ENCODE assay signal across 8 cellular contexts in genomic region chr5:431001-431710, GRCh38. TPM values are rescaled to one million over a fixed set of nuclear protein-coding genes. Genes with fewer than 3 reads are reported as not detected.
DNase-seq lines count a peak whose midpoint lies in the region; ATAC-seq lines count a peak whose summit lies in the region.

No MANE protein-coding gene starts in this region.

- DNase-seq in SHP77 (lab: John Stamatoyannopoulos, UW) = peak; percentile 71 to 72
- no peak for DNase-seq in SHP77 treated with DMSO at 0.1 percent for 48 hours (lab: John Stamatoyannopoulos, UW)
- peak; percentile 22 for DNase-seq in NCI-H526 treated with DMSO at 0.1 percent for 48 hours (lab: John Stamatoyannopoulos, UW)
- peak; percentile 27 for DNase-seq in activated T-helper 1 cell treated with anti-CD3 and anti-CD28 coated beads, Interleukin-12 subunit alpha, Interleukin-12 subunit beta, Interleukin-2, Interleukin-4 antibody, amounts not matched to agents 30 ng/mL and 10 ng/mL and 1 ng/mL, durations not matched to agents 14 hours and 24 hours and 36 hours (ENCODE audit: low spot score)
- peak; percentile 63 for DNase-seq in Right ventricle myocardium superior
- peak; percentile 56 for DNase-seq in stimulated activated CD4-positive, alpha-beta T cell treated with anti-CD3 and anti-CD28 coated beads, Interleukin-12 subunit alpha, Interleukin-12 subunit beta, amount 100 ng/mL, for 4 hours
- DNase-seq in activated T-helper 2 cell treated with anti-CD3 and anti-CD28 coated beads, Interferon-gamma antibody, Interleukin-2, Interleukin-4, amounts not matched to agents 10 μg/mL and 5 μg/mL and 100 μg/mL, durations not matched to agents 14 hours and 24 hours and 36 hours (ENCODE audit: low spot score) = no peak

- intact Hi-C loops in activated T-helper 1 cell treated with anti-CD3 and anti-CD28 coated beads, Interleukin-12 subunit alpha, Interleukin-12 subunit beta, Interleukin-2, Interleukin-4 antibody, amounts not matched to agents 30 ng/mL and 10 ng/mL and 1 ng/mL, durations not matched to agents 14 hours and 24 hours and 36 hours (cut with micrococcal nuclease) = no loop called here
- intact Hi-C loops in Right ventricle myocardium superior (cut with DNase I) = loop anchor here (10.0 kb wide), 1 partner anchor 116 kb away; no protein-coding TSS in a partner anchor
- intact Hi-C loops in activated T-helper 2 cell treated with anti-CD3 and anti-CD28 coated beads, Interferon-gamma antibody, Interleukin-2, Interleukin-4, amounts not matched to agents 10 μg/mL and 5 μg/mL and 100 μg/mL, durations not matched to agents 14 hours and 24 hours and 36 hours (cut with micrococcal nuclease) = loop anchor here (1.0 kb wide), 1 partner anchor 114 kb away; no protein-coding TSS in a partner anchor

- peaks cover 12% of the 10 kb centered on the region for H3K36me3 Mint-ChIP-seq in activated T-helper 1 cell treated with anti-CD3 and anti-CD28 coated beads, Interleukin-12 subunit alpha, Interleukin-12 subunit beta, Interleukin-2, Interleukin-4 antibody, amounts not matched to agents 30 ng/mL and 10 ng/mL and 1 ng/mL, durations not matched to agents 14 hours and 24 hours and 36 hours (ENCODE audit: low read depth)
- peaks cover 39% of the 10 kb centered on the region for H3K36me3 Mint-ChIP-seq in activated T-helper 2 cell treated with anti-CD3 and anti-CD28 coated beads, Interferon-gamma antibody, Interleukin-2, Interleukin-4, amounts not matched to agents 10 μg/mL and 5 μg/mL and 100 μg/mL, durations not matched to agents 14 hours and 24 hours and 36 hours (ENCODE audit: low read depth)

- no peaks in the 10 kb centered on the region for H3K9me3 Mint-ChIP-seq in activated T-helper 1 cell treated with anti-CD3 and anti-CD28 coated beads, Interleukin-12 subunit alpha, Interleukin-12 subunit beta, Interleukin-2, Interleukin-4 antibody, amounts not matched to agents 30 ng/mL and 10 ng/mL and 1 ng/mL, durations not matched to agents 14 hours and 24 hours and 36 hours
- H3K9me3 Mint-ChIP-seq in activated T-helper 2 cell treated with anti-CD3 and anti-CD28 coated beads, Interferon-gamma antibody, Interleukin-2, Interleukin-4, amounts not matched to agents 10 μg/mL and 5 μg/mL and 100 μg/mL, durations not matched to agents 14 hours and 24 hours and 36 hours = no peaks in the 10 kb centered on the region

- no peaks in the 10 kb centered on the region for H3K27me3 Mint-ChIP-seq in activated T-helper 1 cell treated with anti-CD3 and anti-CD28 coated beads, Interleukin-12 subunit alpha, Interleukin-12 subunit beta, Interleukin-2, Interleukin-4 antibody, amounts not matched to agents 30 ng/mL and 10 ng/mL and 1 ng/mL, durations not matched to agents 14 hours and 24 hours and 36 hours (ENCODE audit: insufficient read depth)
- no peaks in the 10 kb centered on the region for H3K27me3 Mint-ChIP-seq in activated T-helper 2 cell treated with anti-CD3 and anti-CD28 coated beads, Interferon-gamma antibody, Interleukin-2, Interleukin-4, amounts not matched to agents 10 μg/mL and 5 μg/mL and 100 μg/mL, durations not matched to agents 14 hours and 24 hours and 36 hours (ENCODE audit: low read depth)

- H3K4me3 Mint-ChIP-seq in activated T-helper 1 cell treated with anti-CD3 and anti-CD28 coated beads, Interleukin-12 subunit alpha, Interleukin-12 subunit beta, Interleukin-2, Interleukin-4 antibody, amounts not matched to agents 30 ng/mL and 10 ng/mL and 1 ng/mL, durations not matched to agents 14 hours and 24 hours and 36 hours = no peak overlapping the region
- no peak overlapping the region for H3K4me3 Mint-ChIP-seq in activated T-helper 2 cell treated with anti-CD3 and anti-CD28 coated beads, Interferon-gamma antibody, Interleukin-2, Interleukin-4, amounts not matched to agents 10 μg/mL and 5 μg/mL and 100 μg/mL, durations not matched to agents 14 hours and 24 hours and 36 hours (ENCODE audit: low read depth)

- ATAC-seq in HG02642 (IDR thresholded peaks at IDR 0.05; ENCODE audit: poor library complexity, unreplicated experiment) (peak; percentile 67), Right ventricle myocardium superior (ENCODE audit: poor library complexity) (peak; percentile 78)

- H3K4me1 Mint-ChIP-seq in activated T-helper 1 cell treated with anti-CD3 and anti-CD28 coated beads, Interleukin-12 subunit alpha, Interleukin-12 subunit beta, Interleukin-2, Interleukin-4 antibody, amounts not matched to agents 30 ng/mL and 10 ng/mL and 1 ng/mL, durations not matched to agents 14 hours and 24 hours and 36 hours (ENCODE audit: low read depth) = peaks cover 4% of the 10 kb centered on the region
- peaks cover 4% of the 10 kb centered on the region for H3K4me1 Mint-ChIP-seq in activated T-helper 2 cell treated with anti-CD3 and anti-CD28 coated beads, Interferon-gamma antibody, Interleukin-2, Interleukin-4, amounts not matched to agents 10 μg/mL and 5 μg/mL and 100 μg/mL, durations not matched to agents 14 hours and 24 hours and 36 hours (ENCODE audit: low read depth)

- H3K27ac Mint-ChIP-seq in activated T-helper 1 cell treated with anti-CD3 and anti-CD28 coated beads, Interleukin-12 subunit alpha, Interleukin-12 subunit beta, Interleukin-2, Interleukin-4 antibody, amounts not matched to agents 30 ng/mL and 10 ng/mL and 1 ng/mL, durations not matched to agents 14 hours and 24 hours and 36 hours = no peak overlapping the region
- H3K27ac Mint-ChIP-seq in activated T-helper 2 cell treated with anti-CD3 and anti-CD28 coated beads, Interferon-gamma antibody, Interleukin-2, Interleukin-4, amounts not matched to agents 10 μg/mL and 5 μg/mL and 100 μg/mL, durations not matched to agents 14 hours and 24 hours and 36 hours = no peak overlapping the region

RNA-seq across cellular contexts. Expression of gene EXOC3, which starts 11.8 kb away (rescaled TPM):
- total RNA-seq in activated T-helper 1 cell treated with anti-CD3 and anti-CD28 coated beads, Interleukin-12 subunit alpha, Interleukin-12 subunit beta, Interleukin-2, Interleukin-4 antibody, amounts not matched to agents 30 ng/mL and 10 ng/mL and 1 ng/mL, durations not matched to agents 14 hours and 24 hours and 36 hours = 59.6 and 62.0 TPM in 2 replicates
- 46.4 TPM for total RNA-seq in Right ventricle myocardium superior
- 62.3 and 66.4 TPM in 2 replicates for total RNA-seq in activated T-helper 2 cell treated with anti-CD3 and anti-CD28 coated beads, Interferon-gamma antibody, Interleukin-2, Interleukin-4, amounts not matched to agents 10 μg/mL and 5 μg/mL and 100 μg/mL, durations not matched to agents 14 hours and 24 hours and 36 hours

Comparison
In these comparisons a context has a peak if more than half of its experiments do, and no peak if none do; other contexts are left out.
1. DNase-seq: peak in SHP77 (2 of 2), NCI-H526 treated with DMSO at 0.1 percent for 48 hours (single experiment), activated T-helper 1 cell treated with anti-CD3 and anti-CD28 coated beads, Interleukin-12 subunit alpha, Interleukin-12 subunit beta, Interleukin-2, Interleukin-4 antibody, amounts not matched to agents 30 ng/mL and 10 ng/mL and 1 ng/mL, durations not matched to agents 14 hours and 24 hours and 36 hours (single experiment), Right ventricle myocardium superior (single experiment) and stimulated activated CD4-positive, alpha-beta T cell treated with anti-CD3 and anti-CD28 coated beads, Interleukin-12 subunit alpha, Interleukin-12 subunit beta, amount 100 ng/mL, for 4 hours (single experiment); none in SHP77 treated with DMSO at 0.1 percent for 48 hours (single experiment) and activated T-helper 2 cell treated with anti-CD3 and anti-CD28 coated beads, Interferon-gamma antibody, Interleukin-2, Interleukin-4, amounts not matched to agents 10 μg/mL and 5 μg/mL and 100 μg/mL, durations not matched to agents 14 hours and 24 hours and 36 hours (single experiment).